Comparison of ENCODE assay signal across 9 cellular contexts in genomic region chrX:38717871-38718270, GRCh38.
DNase-seq lines count a peak whose midpoint lies in the region; ATAC-seq and TF ChIP-seq lines count a peak whose summit lies in the region.
"Had no signal": no experiment of that assay in that cellular context is flagged by ENCODE, and none has a peak within 500 bp of the region (broad histone marks: within the 10 kb centered on the region; RNA-seq: fewer than 3 reads in every experiment).

No MANE protein-coding gene starts in this region.

- no peaks in the 10 kb centered on the region for H3K9me2 ChIP-seq in SU-DHL-6 (replicated peaks; ENCODE audit: insufficient read depth, low read length)

- no peaks in the 10 kb centered on the region for H3K36me3 ChIP-seq in HAP-1 (replicated peaks)
- no peaks in the 10 kb centered on the region for H3K36me3 ChIP-seq in SU-DHL-6 (ENCODE audit: low read length)
- no peaks in the 10 kb centered on the region for H3K36me3 ChIP-seq in kidney epithelial cell (ENCODE audit: control insufficient read depth, insufficient read depth, low read length)

- H2AFZ ChIP-seq in SU-DHL-6 (ENCODE audit: low read depth, low read length, severe bottlenecking): no peak overlapping the region

- H3K9me3 ChIP-seq in HAP-1 (no peaks in the 10 kb centered on the region), SU-DHL-6 (ENCODE audit: insufficient read depth, low read length) (no peaks in the 10 kb centered on the region)

- in situ Hi-C loops in HAP-1 (cut with MboI; ENCODE audit: low sequenced_read_pairs): no loop called here

- no peaks in the 10 kb centered on the region for H3F3A ChIP-seq in SU-DHL-6 (ENCODE audit: insufficient read depth)

- H3K4me3 ChIP-seq in HAP-1 (no peak overlapping the region), SU-DHL-6 (ENCODE audit: insufficient read depth, low read length, poor library complexity, severe bottlenecking) (no peak overlapping the region), kidney epithelial cell (ENCODE audit: low read depth, low read length) (no peak overlapping the region)

- no peaks in the 10 kb centered on the region for H3K27me3 ChIP-seq in HAP-1 (ENCODE audit: low read depth)
- no peaks in the 10 kb centered on the region for H3K27me3 ChIP-seq in SU-DHL-6 (ENCODE audit: low read length)
- no peaks in the 10 kb centered on the region for H3K27me3 ChIP-seq in kidney epithelial cell (ENCODE audit: control insufficient read depth, insufficient read depth, low read length)

- H3K27ac ChIP-seq in SU-DHL-6 (ENCODE audit: low read depth, low read length): no peak overlapping the region

- no peaks in the 10 kb centered on the region for H3K79me2 ChIP-seq in SU-DHL-6 (ENCODE audit: insufficient read depth, low read length)

- H3K4me1 ChIP-seq in HAP-1: no peaks in the 10 kb centered on the region

- ATAC-seq in GM18511 (IDR thresholded peaks at IDR 0.05; ENCODE audit: unreplicated experiment) (no peak), GM18861 (IDR thresholded peaks at IDR 0.05; ENCODE audit: unreplicated experiment) (no peak)

- DNase-seq in COLO829 (ENCODE audit: low spot score) (peak; percentile 35), HAP-1 (ENCODE audit: low spot score in 2 of 2) (peak; percentile 28 to 39), kidney epithelial cell (ENCODE audit: low read depth) (no peak), midbrain (lab: John Stamatoyannopoulos, UW) (no peak), NCI-H446 (lab: John Stamatoyannopoulos, UW) (no peak)
- DNase-seq: effector CD4-positive, alpha-beta T cell had no signal

- no peak overlapping the region for H3K4me2 ChIP-seq in SU-DHL-6 (ENCODE audit: low read depth, low read length, poor library complexity, severe bottlenecking)

- TF ChIP-seq CTCF in SU-DHL-6 (IDR thresholded peaks at IDR 0.05; ENCODE audit: insufficient read depth, low read length, poor library complexity, severe bottlenecking): peak; percentile 34
- TF ChIP-seq CTCF in kidney epithelial cell (IDR thresholded peaks at IDR 0.05; ENCODE audit: insufficient read depth, low read length, poor library complexity, severe bottlenecking): peak; percentile 42

- H4K20me1 ChIP-seq in SU-DHL-6 (ENCODE audit: low read depth, low read length): no peaks in the 10 kb centered on the region

- no peak overlapping the region for H3K9ac ChIP-seq in SU-DHL-6 (ENCODE audit: low read length)

Comparison
In these comparisons a context has a peak if more than half of its experiments do, and no peak if none do; other contexts are left out.
1. DNase-seq: peak in COLO829 (single experiment) and HAP-1 (2 of 2); none in kidney epithelial cell (single experiment), midbrain (single experiment) and NCI-H446 (0 of 2).